In the genomic region with DNA sequence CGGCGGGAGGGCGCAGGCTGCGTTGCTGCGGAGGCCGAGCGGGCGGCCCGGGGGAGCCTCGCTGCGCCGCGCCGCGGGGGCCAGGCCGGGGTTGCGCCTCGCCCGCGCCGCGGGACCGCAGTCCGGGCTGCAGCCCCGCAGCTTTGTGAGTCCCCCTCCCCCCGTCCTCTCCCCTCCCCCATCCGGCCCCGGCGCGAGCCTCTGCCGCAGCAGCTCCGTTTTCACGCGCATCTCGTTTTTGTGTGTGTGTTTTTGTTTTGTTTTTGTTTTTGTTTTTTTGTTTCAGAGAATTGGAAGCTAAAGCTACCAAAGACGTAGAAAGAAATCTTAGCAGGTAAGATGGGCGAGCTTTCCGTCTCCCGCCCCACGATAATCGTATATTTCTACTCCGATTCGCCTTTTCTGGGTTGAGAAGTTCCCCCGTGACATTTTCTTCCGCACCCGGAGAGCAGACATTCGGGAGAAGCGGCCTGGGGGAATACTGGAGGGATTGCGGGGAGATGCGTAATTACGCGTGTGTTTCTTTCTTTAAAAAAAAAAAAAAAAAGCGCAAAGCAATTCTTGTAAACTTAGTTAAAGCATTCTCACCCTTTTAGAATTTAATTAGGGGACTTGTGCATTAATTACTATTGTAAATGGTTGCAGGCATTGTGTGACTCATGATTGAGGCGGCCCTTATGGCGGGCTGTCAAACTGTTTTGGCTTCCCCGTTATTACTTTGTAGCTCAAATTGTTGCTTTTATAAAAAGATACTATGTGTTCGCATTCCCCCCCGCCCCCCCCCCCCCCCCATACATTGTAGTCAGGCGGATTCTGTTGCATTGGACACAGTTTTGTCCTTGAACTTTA, we compare ENCODE assay signal across 8 cellular contexts. TPM values are rescaled to one million over a fixed set of nuclear protein-coding genes. Genes with fewer than 3 reads are reported as not detected.
DNase-seq lines count a peak whose midpoint lies in the region; ATAC-seq and TF ChIP-seq lines count a peak whose summit lies in the region.

No MANE protein-coding gene starts in this region.

- peak overlapping the region; percentile 99 for H3K27ac Mint-ChIP-seq in neural progenitor cell

- H3K9ac ChIP-seq in fibroblast of lung (ENCODE audit: insufficient read depth, low read length) (peak overlapping the region; percentile 79), neural progenitor cell (peak overlapping the region; percentile 89)

- BruUV-seq in A673 (replicated peaks; lab: Mats Ljungman, UMichigan) = no TSS peak

- POLR2A ChIA-PET in A673 (lab: Charles Lee; ENCODE audit: low non-redundant PET) = interaction anchor here (0.6 to 0.7 kb wide), 3 partner anchors 28 to 421 kb away, joined by 3 to 11 read pairs (median 4); no protein-coding TSS in a partner anchor

- no peaks in the 10 kb centered on the region for H3K9me3 Mint-ChIP-seq in neural progenitor cell

- peak; percentile 5 for ATAC-seq in GM18517 (IDR thresholded peaks at IDR 0.05; ENCODE audit: unreplicated experiment)
- no peak for ATAC-seq in HG03521 (IDR thresholded peaks at IDR 0.05; ENCODE audit: unreplicated experiment)
- no peak for ATAC-seq in HG02623 (IDR thresholded peaks at IDR 0.05; ENCODE audit: unreplicated experiment)

- H3K4me1 ChIP-seq in A673 (ENCODE audit: insufficient read depth, low read length, poor library complexity, severe bottlenecking) (peaks cover 13% of the 10 kb centered on the region), fibroblast of lung (ENCODE audit: control insufficient read depth, extremely low read depth, insufficient read depth, low read length) (peaks cover 12% of the 10 kb centered on the region), neural progenitor cell (peaks cover 13% of the 10 kb centered on the region)

- H3K79me2 ChIP-seq in fibroblast of lung (ENCODE audit: control insufficient read depth, insufficient read depth, low read length) (peaks cover 49% of the 10 kb centered on the region), neural progenitor cell (ENCODE audit: low read depth) (peaks cover 54% of the 10 kb centered on the region)

- H3K27me3 ChIP-seq in A673 (replicated peaks; ENCODE audit: insufficient read depth, low read depth, low read length, poor library complexity) (no peaks in the 10 kb centered on the region), fibroblast of lung (ENCODE audit: control insufficient read depth, insufficient read depth, low read length) (no peaks in the 10 kb centered on the region), neural progenitor cell (no peaks in the 10 kb centered on the region)

- peak overlapping the region; percentile 83 for H3K4me2 ChIP-seq in fibroblast of lung (ENCODE audit: extremely low read depth, insufficient read depth, low read length)
- H3K4me2 ChIP-seq in neural progenitor cell = peak overlapping the region; percentile 96

- H4K20me1 ChIP-seq in fibroblast of lung (ENCODE audit: control insufficient read depth, extremely low read depth, insufficient read depth, low read length) = no peaks in the 10 kb centered on the region
- peaks cover 52% of the 10 kb centered on the region for H4K20me1 ChIP-seq in neural progenitor cell (ENCODE audit: low read depth)

- CTCF ChIA-PET in A673 (lab: Charles Lee) = interaction anchor here (0.5 kb wide), 1 partner anchor 42 kb away, joined by 3 read pairs; no protein-coding TSS in a partner anchor

- H3K36me3 ChIP-seq in A673 (ENCODE audit: insufficient read depth, low read length, poor library complexity, severe bottlenecking) (peaks cover 22% of the 10 kb centered on the region), fibroblast of lung (ENCODE audit: control insufficient read depth, insufficient read depth, low read length) (no peaks in the 10 kb centered on the region), neural progenitor cell (no peaks in the 10 kb centered on the region)

- H3K27me3 Mint-ChIP-seq in neural progenitor cell (ENCODE audit: insufficient read depth, low read depth) = no peaks in the 10 kb centered on the region

- peaks cover 4% of the 10 kb centered on the region for H3F3A ChIP-seq in neural progenitor cell (ENCODE audit: low read depth)

- H3K4me3 Mint-ChIP-seq in neural progenitor cell = peak overlapping the region; percentile 98

- H3K36me3 Mint-ChIP-seq in neural progenitor cell = peaks cover 15% of the 10 kb centered on the region

- TF ChIP-seq CTCF in A673 (conservative IDR thresholded peaks at IDR 0.05; ENCODE audit: low read depth, low read length) = no peak
- no peak for TF ChIP-seq CTCF in fibroblast of lung (conservative IDR thresholded peaks at IDR 0.05 in 1 of 2, IDR thresholded peaks at IDR 0.05 in 1 of 2; ENCODE audit: low read depth in 1 of 2, low read length in 2 of 2)
- no peak for TF ChIP-seq CTCF in neural progenitor cell (IDR thresholded peaks at IDR 0.05)

- H3K4me1 Mint-ChIP-seq in neural progenitor cell = peaks cover 26% of the 10 kb centered on the region

- H3K27ac ChIP-seq in A673 (ENCODE audit: low read depth, low read length, poor library complexity, severe bottlenecking) (peak overlapping the region; percentile 93), fibroblast of lung (ENCODE audit: insufficient read depth, low read length) (peak overlapping the region; percentile 64), neural progenitor cell (peak overlapping the region; percentile 98)

- H3K4me3 ChIP-seq in A673 (ENCODE audit: low read depth, low read length, poor library complexity, severe bottlenecking) (peak overlapping the region; percentile 78), fibroblast of lung (replicated peaks in 1 of 4; ENCODE audit: control extremely low read depth in 1 of 4, insufficient read depth in 1 of 4, low read depth in 3 of 4, low read length in 4 of 4) (peak overlapping the region; percentile 70 to 95 (median 80)), neural progenitor cell (peak overlapping the region; percentile 94)

- DNase-seq in A673 (ENCODE audit: low spot score) (peak; percentile 57), M059J (ENCODE audit: low read depth) (peak; percentile 48), fibroblast of lung (ENCODE audit: low read depth in 2 of 2) (peak in 1 of 2 donors; percentile 39), neural progenitor cell (ENCODE audit: low spot score) (peak; percentile 31)
- DNase-seq in activated T-cell treated with anti-CD3 and anti-CD28 coated beads, Interleukin-2, amount 50 U/mL, for 48 hours = peak; percentile 30 to 42

- H3K9me3 ChIP-seq in A673 (ENCODE audit: low read depth, low read length, poor library complexity, severe bottlenecking) (no peaks in the 10 kb centered on the region), fibroblast of lung (ENCODE audit: control insufficient read depth, insufficient read depth, low read depth, low read length) (no peaks in the 10 kb centered on the region), neural progenitor cell (ENCODE audit: low read depth) (no peaks in the 10 kb centered on the region)

- H2AFZ ChIP-seq in fibroblast of lung (ENCODE audit: low read length) = no peak overlapping the region
- peak overlapping the region; percentile 91 for H2AFZ ChIP-seq in neural progenitor cell (replicated peaks)

- intact Hi-C loops in A673 (cut with micrococcal nuclease; ENCODE audit: unreplicated experiment) = no loop called here

RNA-seq across cellular contexts. Expression of a gene that starts 0.7 kb away (rescaled TPM):
- 88.5 and 90.8 TPM in 2 replicates for total RNA-seq in A673 (2021)
- total RNA-seq in M059J (2014; rRNA removed; shearing (Covaris generic)) = 13.4 and 21.5 TPM in 2 replicates
- 37.0 and 49.4 TPM in 2 replicates for total RNA-seq in fibroblast of lung
- 51.5 and 52.2 TPM in 2 replicates for polyA plus RNA-seq in fibroblast of lung
- 26.1 and 34.4 TPM in 2 replicates for polyA plus RNA-seq in fibroblast of lung (2012)
- polyA minus RNA-seq in fibroblast of lung (ENCODE audit: low replicate concordance) = 63.7 and 65.6 TPM in 2 replicates
- total RNA-seq in neural progenitor cell (ENCODE audit: low replicate concordance) = 55.7 and 57.1 TPM in 2 replicates
